16 cellular contexts compared by ENCODE assay signal in genomic region chr1:222530852-222531251, GRCh38. TPM values are rescaled to one million over a fixed set of nuclear protein-coding genes. Genes with fewer than 3 reads are reported as not detected.
"Had no signal": no experiment of that assay in that cellular context is flagged by ENCODE, and none has a peak within 500 bp of the region (broad histone marks: within the 10 kb centered on the region; RNA-seq: fewer than 3 reads in every experiment).

No MANE protein-coding gene starts in this region.

- H3K36me3 ChIP-seq: SJSA1 had no signal

- H3K9me3 ChIP-seq: SJSA1 had no signal

- H3K4me1 ChIP-seq: SJSA1 had no signal

- H3K27ac ChIP-seq: SJSA1, SK-N-MC had no signal

- DNase-seq: IMR-90, NCI-H1092 treated with DMSO at 0.1 percent for 48 hours, NCI-H1436, NCI-H187, NCI-H2081, NCI-H2107, NCI-H2227 treated with DMSO at 0.1 percent for 48 hours, NCI-H524, NCI-H526 treated with DMSO at 0.1 percent for 48 hours, NCI-H774, Right ventricle myocardium superior, RPMI8226, SIG-M5, T-cell had no signal

- H3K4me3 ChIP-seq: SJSA1, SK-N-MC had no signal

- H3K27me3 ChIP-seq: SJSA1 had no signal

RNA-seq across cellular contexts. Expression of gene HHIPL2, which starts 17.1 kb away (rescaled TPM):
- total RNA-seq: Right ventricle myocardium superior had no signal
